In the genomic region with DNA sequence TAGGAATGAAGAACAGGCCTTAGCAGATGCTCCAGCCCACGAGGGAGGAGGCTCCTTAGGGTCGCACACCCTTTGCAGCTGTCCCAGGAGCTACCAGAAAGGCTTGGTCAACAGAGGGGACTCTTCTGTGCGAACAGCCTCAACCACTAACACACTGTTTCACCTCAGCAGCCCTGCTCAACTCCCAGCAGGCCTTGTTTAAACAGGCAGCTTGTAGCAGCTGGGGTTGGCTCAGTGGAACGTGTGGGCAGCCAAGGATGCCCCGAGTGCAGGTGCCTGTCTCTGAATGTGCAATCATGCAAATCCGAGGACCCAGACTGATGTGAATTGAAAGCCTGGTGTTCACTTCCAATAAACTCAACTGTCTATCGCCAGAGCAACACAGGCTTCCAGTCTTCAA, we compare ENCODE assay signal across 8 cellular contexts.
DNase-seq lines count a peak whose midpoint lies in the region; ATAC-seq, FAIRE-seq and TF ChIP-seq lines count a peak whose summit lies in the region.

No MANE protein-coding gene starts in this region.

- no peak for FAIRE-seq in HepG2 (lab: Jason Lieb, UNC)

- H3K9me3 ChIP-seq in HepG2 (ENCODE audit: low read length) (no peaks in the 10 kb centered on the region), smooth muscle cell (replicated peaks; ENCODE audit: low read depth) (no peaks in the 10 kb centered on the region)

- intact Hi-C loops in HepG2 (cut with micrococcal nuclease; ENCODE audit: unreplicated experiment): no loop called here

- peaks cover 8% of the 10 kb centered on the region for H3K4me1 Mint-ChIP-seq in activated CD8-positive, alpha-beta memory T cell treated with anti-CD3 and anti-CD28 coated beads, Interleukin-2, amount 10 ng/mL, durations not matched to agents 7 days and 5 days

- H3K79me2 ChIP-seq in HepG2 (ENCODE audit: insufficient read depth, low read length) (no peaks in the 10 kb centered on the region), smooth muscle cell (ENCODE audit: low read depth) (no peaks in the 10 kb centered on the region)

- BruUV-seq in HepG2 (replicated peaks; lab: Mats Ljungman, UMichigan): no TSS peak

- no peak for TF ChIP-seq POLR2A in HepG2 (IDR thresholded peaks at IDR 0.05; ENCODE audit: insufficient read depth in 1 of 2, low read depth in 2 of 2, low read length in 2 of 2)

- H3K36me3 Mint-ChIP-seq in activated CD8-positive, alpha-beta memory T cell treated with anti-CD3 and anti-CD28 coated beads, Interleukin-2, amount 10 ng/mL, durations not matched to agents 7 days and 5 days: peaks cover 18% of the 10 kb centered on the region

- CTCF ChIA-PET in activated CD8-positive, alpha-beta memory T cell treated with anti-CD3 and anti-CD28 coated beads, Interleukin-2, amount 10 ng/mL, durations not matched to agents 7 days and 5 days (lab: Charles Lee): interaction anchor here (0.8 kb wide), 1 partner anchor 178 kb away, joined by 4 read pairs; no protein-coding TSS in a partner anchor
- CTCF ChIA-PET in HepG2 (lab: Yijun Ruan, JAX; ENCODE audit: low intra/inter-chr PET ratio, low total read pairs): no interaction called here

- no peak for DNase-seq in activated CD8-positive, alpha-beta memory T cell treated with anti-CD3 and anti-CD28 coated beads, Interleukin-2, amount 10 ng/mL, durations not matched to agents 7 days and 5 days
- no peak for DNase-seq in activated CD8-positive, alpha-beta memory T cell treated with anti-CD3 and anti-CD28 coated beads, Interleukin-2, amount 50 U/mL, for 48 hours
- DNase-seq in NCI-H345 (lab: John Stamatoyannopoulos, UW) (peak; percentile 86), HepG2 (ENCODE audit: low spot score) (no peak), smooth muscle cell (lab: John Stamatoyannopoulos, UW; ENCODE audit: unreplicated experiment) (no peak), NCI-H82 (lab: John Stamatoyannopoulos, UW) (no peak)
- peak; percentile 24 for DNase-seq in stimulated activated CD4-positive, alpha-beta T cell treated with anti-CD3 and anti-CD28 coated beads, Interleukin-4, amount 100 ng/mL, for 24 hours

- POLR2A ChIA-PET in HepG2 (lab: Yijun Ruan, JAX): no interaction called here

- peaks cover 0 to 6% of the 10 kb centered on the region in 2 experiments; a peak in 1 of 5 replicates for H3K27me3 ChIP-seq in HepG2 (ENCODE audit: control insufficient read depth in 1 of 2, insufficient read depth in 2 of 2, low read length in 2 of 2)
- no peaks in the 10 kb centered on the region for H3K27me3 ChIP-seq in smooth muscle cell (ENCODE audit: low read depth)

- no peak overlapping the region for H3K4me3 Mint-ChIP-seq in activated CD8-positive, alpha-beta memory T cell treated with anti-CD3 and anti-CD28 coated beads, Interleukin-2, amount 10 ng/mL, durations not matched to agents 7 days and 5 days

- H3K9ac ChIP-seq in HepG2 (ENCODE audit: insufficient read depth, low read depth, low read length): no peak overlapping the region
- no peak overlapping the region for H3K9ac ChIP-seq in smooth muscle cell (ENCODE audit: low read depth)

- H2AFZ ChIP-seq in HepG2 (ENCODE audit: low read length): no peak overlapping the region
- H2AFZ ChIP-seq in smooth muscle cell (ENCODE audit: low read depth): no peak overlapping the region

- H3K4me1 ChIP-seq in HepG2 (ENCODE audit: insufficient read depth, low read length): no peaks in the 10 kb centered on the region
- no peaks in the 10 kb centered on the region for H3K4me1 ChIP-seq in smooth muscle cell (ENCODE audit: low read depth)

- H3F3A ChIP-seq in smooth muscle cell (ENCODE audit: low read depth): no peaks in the 10 kb centered on the region

- no peak overlapping the region for H3K4me3 ChIP-seq in HepG2 (replicated peaks in 1 of 3; ENCODE audit: insufficient read depth in 1 of 3, low read depth in 2 of 3, low read length in 3 of 3)
- no peak overlapping the region for H3K4me3 ChIP-seq in smooth muscle cell

- peak; percentile 16 for ATAC-seq in activated CD8-positive, alpha-beta memory T cell treated with anti-CD3 and anti-CD28 coated beads, Interleukin-2, amount 10 ng/mL, durations not matched to agents 7 days and 5 days
- ATAC-seq in HG02852 (IDR thresholded peaks at IDR 0.05; ENCODE audit: unreplicated experiment) (peak; percentile 89), HepG2 (no peak)

- peaks cover 14% of the 10 kb centered on the region for H3K9me3 Mint-ChIP-seq in activated CD8-positive, alpha-beta memory T cell treated with anti-CD3 and anti-CD28 coated beads, Interleukin-2, amount 10 ng/mL, durations not matched to agents 7 days and 5 days (ENCODE audit: low read depth)

- no peak for TF ChIP-seq CTCF in HepG2 (CRISPR knock-in tag; IDR thresholded peaks at IDR 0.05)
- no peak for TF ChIP-seq CTCF in smooth muscle cell (IDR thresholded peaks at IDR 0.05; ENCODE audit: borderline replicate concordance, insufficient read depth, poor library complexity, severe bottlenecking)

- WGBS in HepG2 (ENCODE audit: low lambda C conversion rate): 24% methylated on average over 4 of the region's 7 CpGs
- 95% methylated on average over 7 of the region's 7 CpGs for WGBS in smooth muscle cell (ENCODE audit: low lambda C conversion rate)

- no peaks in the 10 kb centered on the region for H3K27me3 Mint-ChIP-seq in activated CD8-positive, alpha-beta memory T cell treated with anti-CD3 and anti-CD28 coated beads, Interleukin-2, amount 10 ng/mL, durations not matched to agents 7 days and 5 days

- H3K4me2 ChIP-seq in HepG2 (ENCODE audit: low read depth, low read length) (no peak overlapping the region), smooth muscle cell (no peak overlapping the region)

- no peaks in the 10 kb centered on the region for H3K36me3 ChIP-seq in HepG2 (replicated peaks in 1 of 2; ENCODE audit: control insufficient read depth in 1 of 2, insufficient read depth in 2 of 2, low read length in 2 of 2)
- no peaks in the 10 kb centered on the region for H3K36me3 ChIP-seq in smooth muscle cell (ENCODE audit: low read depth)

- no peak overlapping the region for H3K27ac Mint-ChIP-seq in activated CD8-positive, alpha-beta memory T cell treated with anti-CD3 and anti-CD28 coated beads, Interleukin-2, amount 10 ng/mL, durations not matched to agents 7 days and 5 days

- H4K20me1 ChIP-seq in HepG2 (ENCODE audit: insufficient read depth, low read length) (no peaks in the 10 kb centered on the region), smooth muscle cell (ENCODE audit: low read depth) (no peaks in the 10 kb centered on the region)

- TF ChIP-seq RAD21 in HepG2 (CRISPR knock-in tag; IDR thresholded peaks at IDR 0.05): no peak

- in situ Hi-C loops in HepG2 (cut with HindIII; ENCODE audit: extremely low pct_ligation_motif_present, low pct_unique_long_range_greater_than_20kb): no loop called here

- no peak for TF ChIP-seq EP300 in HepG2 (IDR thresholded peaks at IDR 0.05; ENCODE audit: low read depth in 2 of 2, low read length in 2 of 2)
- no peak for TF ChIP-seq EP300 in HepG2 (CRISPR knock-in tag; IDR thresholded peaks at IDR 0.05; ENCODE audit: borderline replicate concordance)

- H3K27ac ChIP-seq in HepG2 (ENCODE audit: extremely low read length, insufficient read depth, low read length) (no peak overlapping the region), smooth muscle cell (ENCODE audit: low read depth) (no peak overlapping the region)

TF ChIP-seq in HepG2, 621 proteins besides CTCF, POLR2A, EP300 and RAD21 (continues in another document):
- no peak for TF ChIP-seq ZFP41 (CRISPR knock-in tag; IDR thresholded peaks at IDR 0.05; ENCODE audit: borderline replicate concordance)
- TF ChIP-seq GATAD2A (CRISPR knock-in tag; IDR thresholded peaks at IDR 0.05): no peak
- no peak for TF ChIP-seq ZNF788 (CRISPR knock-in tag; IDR thresholded peaks at IDR 0.05; ENCODE audit: borderline replicate concordance)
- no peak for TF ChIP-seq ZBED4 (CRISPR knock-in tag; IDR thresholded peaks at IDR 0.05; ENCODE audit: borderline replicate concordance)
- TF ChIP-seq WIZ (CRISPR knock-in tag; IDR thresholded peaks at IDR 0.05): no peak
- no peak for TF ChIP-seq NR2F1 (CRISPR knock-in tag; IDR thresholded peaks at IDR 0.05)
- TF ChIP-seq NCOA5 (CRISPR knock-in tag; IDR thresholded peaks at IDR 0.05): no peak
- TF ChIP-seq HOXA9 (CRISPR knock-in tag; IDR thresholded peaks at IDR 0.05; ENCODE audit: borderline replicate concordance): no peak
- TF ChIP-seq HES4 (CRISPR knock-in tag; IDR thresholded peaks at IDR 0.05; ENCODE audit: borderline replicate concordance): no peak

Comparison
In these comparisons a context has a peak if more than half of its experiments do, and no peak if none do; other contexts are left out.
1. DNase-seq: peak in NCI-H345 (single experiment) and stimulated activated CD4-positive, alpha-beta T cell treated with anti-CD3 and anti-CD28 coated beads, Interleukin-4, amount 100 ng/mL, for 24 hours (single experiment); none in activated CD8-positive, alpha-beta memory T cell treated with anti-CD3 and anti-CD28 coated beads, Interleukin-2, amount 10 ng/mL, durations not matched to agents 7 days and 5 days (single experiment), activated CD8-positive, alpha-beta memory T cell treated with anti-CD3 and anti-CD28 coated beads, Interleukin-2, amount 50 U/mL, for 48 hours (single experiment), HepG2 (single experiment), smooth muscle cell (single experiment) and NCI-H82 (single experiment).